ENCODE assay signal across 27 cellular contexts in the genomic region with DNA sequence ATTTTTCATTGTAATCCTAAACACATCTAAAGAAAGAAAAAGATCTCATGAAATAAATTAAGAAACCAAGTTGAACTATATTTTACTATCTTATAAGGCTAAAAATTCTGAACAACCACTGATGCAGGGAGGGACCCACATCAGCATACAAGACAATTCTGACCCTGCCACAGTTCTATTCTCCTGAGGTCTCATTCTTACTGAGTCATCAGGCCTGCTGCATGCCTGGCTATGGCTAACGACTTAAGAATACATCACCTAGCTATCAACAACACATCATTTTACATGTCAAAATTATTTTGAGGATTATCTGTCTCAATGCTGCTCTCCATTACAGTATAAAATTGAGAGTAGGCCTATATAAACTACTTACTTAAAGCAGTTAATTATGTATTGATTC. TPM values are rescaled to one million over a fixed set of nuclear protein-coding genes. Genes with fewer than 3 reads are reported as not detected.
DNase-seq lines count a peak whose midpoint lies in the region; ATAC-seq, FAIRE-seq and TF ChIP-seq lines count a peak whose summit lies in the region.
"Had no signal": no experiment of that assay in that cellular context is flagged by ENCODE, and none has a peak within 500 bp of the region (broad histone marks: within the 10 kb centered on the region; RNA-seq: fewer than 3 reads in every experiment).

No MANE protein-coding gene starts in this region.

- H3K4me3 ChIP-seq in A673 (ENCODE audit: low read depth, low read length, poor library complexity, severe bottlenecking) (no peak overlapping the region), choroid plexus epithelial cell (ENCODE audit: low read depth, low read length) (no peak overlapping the region)
- H3K4me3 ChIP-seq: coronary artery, GM12878, heart left ventricle, suprapubic skin had no signal

- H3K4me1 ChIP-seq in A673 (ENCODE audit: insufficient read depth, low read length, poor library complexity, severe bottlenecking), result no peaks in the 10 kb centered on the region
- H3K4me1 ChIP-seq: heart left ventricle, suprapubic skin had no signal

- peaks cover 15% of the 10 kb centered on the region for H3K36me3 ChIP-seq in A673 (ENCODE audit: insufficient read depth, low read length, poor library complexity, severe bottlenecking)

- no peaks in the 10 kb centered on the region for H3K9me3 ChIP-seq in A673 (ENCODE audit: low read depth, low read length, poor library complexity, severe bottlenecking)
- H3K9me3 ChIP-seq: suprapubic skin had no signal

- H3K27me3 ChIP-seq in A673 (replicated peaks; ENCODE audit: insufficient read depth, low read depth, low read length, poor library complexity), result no peaks in the 10 kb centered on the region
- H3K27me3 ChIP-seq: heart left ventricle, suprapubic skin had no signal

- peak; percentile 1 for DNase-seq in A673 (ENCODE audit: low spot score)
- DNase-seq in LHCN-M2 (ENCODE audit: low read depth), result peak; percentile 52
- peak; percentile 55 for DNase-seq in choroid plexus epithelial cell (ENCODE audit: low read depth)
- no peak for DNase-seq in NCI-H2107 treated with DMSO at 0.1 percent for 48 hours (lab: John Stamatoyannopoulos, UW; ENCODE audit: unreplicated experiment)
- no peak for DNase-seq in activated CD4-positive, alpha-beta T cell treated with anti-CD3 and anti-CD28 coated beads for 4 hours
- no peak for DNase-seq in cardiac septum (ENCODE audit: low spot score)
- DNase-seq: activated CD4-positive, alpha-beta memory T cell treated with anti-CD3 and anti-CD28 coated beads for 36 hours; activated effector memory CD4-positive, alpha-beta T cell treated with Interleukin-2 at 50 U/mL for 16 hours; activated naive CD8-positive, alpha-beta T cell treated with anti-CD3 and anti-CD28 coated beads, Interleukin-2, amount 10 ng/mL, durations not matched to agents 7 days and 5 days; DMS79 treated with DMSO at 0.1 percent for 48 hours; HCEC 1CT; heart left ventricle; midbrain; NCI-H1048; NCI-H1694 treated with DMSO at 0.1 percent for 48 hours; NCI-H748 treated with DMSO at 0.1 percent for 48 hours; retina; stimulated activated CD4-positive, alpha-beta T cell treated with anti-CD3 and anti-CD28 coated beads, Interleukin-4, amount 100 ng/mL, for 1 hour; SW 1271 had no signal

- no TSS peak for BruUV-seq in A673 (replicated peaks; lab: Mats Ljungman, UMichigan)

- TF ChIP-seq CTCF in A673 (conservative IDR thresholded peaks at IDR 0.05; ENCODE audit: low read depth, low read length) (no peak), choroid plexus epithelial cell (conservative IDR thresholded peaks at IDR 0.05; ENCODE audit: low read depth, low read length) (no peak)

- CTCF ChIA-PET in A673 (lab: Charles Lee), result interaction anchor here (0.6 kb wide), 1 partner anchor 228 kb away, joined by 3 read pairs; no protein-coding TSS in a partner anchor

- peak; percentile 77 for FAIRE-seq in islet of Langerhans (lab: Jason Lieb, UNC)
- FAIRE-seq: GM12878 had no signal

- POLR2A ChIA-PET in A673 (lab: Charles Lee; ENCODE audit: low non-redundant PET), result no interaction called here

- intact Hi-C loops in A673 (cut with micrococcal nuclease; ENCODE audit: unreplicated experiment) (no loop called here), cardiac septum (cut with DNase I) (no loop called here)

- no peak overlapping the region for H3K27ac ChIP-seq in A673 (ENCODE audit: low read depth, low read length, poor library complexity, severe bottlenecking)
- H3K27ac ChIP-seq: coronary artery, heart left ventricle, suprapubic skin had no signal

- no peak for ATAC-seq in GM19467 (IDR thresholded peaks at IDR 0.05; ENCODE audit: unreplicated experiment)
- ATAC-seq: GM12878; heart left ventricle; left lobe of liver; natural killer cell treated with Interleukin-12 subunit alpha and Interleukin-12 subunit beta and Interleukin-15 and Interleukin-18, amount 100 ng/mL, for 72 hours; stimulated activated memory B cell treated with anti-CD40 and anti-IgM and Interleukin-4, amounts not matched to agents 10 μg/mL and 1 μg/mL and 100 μg/mL, for 72 hours had no signal

RNA-seq across cellular contexts. Expression of a gene that starts 52.9 kb away (rescaled TPM):
- total RNA-seq in A673 (2021) (13.2 and 14.1 TPM in 2 replicates), LHCN-M2 (2014; rRNA removed) (12.6 and 14.8 TPM in 2 replicates), cardiac septum (12.8 TPM)
- 4.3 TPM for polyA plus RNA-seq in LHCN-M2 (2012)

Comparison
In these comparisons a context has a peak if more than half of its experiments do, and no peak if none do; other contexts are left out.
1. DNase-seq: peak in A673 (single experiment), LHCN-M2 (single experiment) and choroid plexus epithelial cell (single experiment); none in NCI-H2107 treated with DMSO at 0.1 percent for 48 hours (single experiment), activated CD4-positive, alpha-beta T cell treated with anti-CD3 and anti-CD28 coated beads for 4 hours (0 of 2) and cardiac septum (single experiment).